15 cellular contexts compared by ENCODE assay signal in genomic region chr2:182038579-182038978, GRCh38. TPM values are rescaled to one million over a fixed set of nuclear protein-coding genes. Genes with fewer than 3 reads are reported as not detected.
DNase-seq lines count a peak whose midpoint lies in the region; ATAC-seq and TF ChIP-seq lines count a peak whose summit lies in the region.
"Had no signal": no experiment of that assay in that cellular context is flagged by ENCODE, and none has a peak within 500 bp of the region (broad histone marks: within the 10 kb centered on the region; RNA-seq: fewer than 3 reads in every experiment).

No MANE protein-coding gene starts in this region.

- ATAC-seq in left lung (peak; percentile 99), HG03469 (IDR thresholded peaks at IDR 0.05; ENCODE audit: unreplicated experiment) (no peak), GM18519 (IDR thresholded peaks at IDR 0.05; ENCODE audit: low FRiP score, unreplicated experiment) (no peak)
- ATAC-seq in effector memory CD8-positive, alpha-beta T cell (replicated peaks): no peak

- DNase-seq in ACHN (peak; percentile 59), HT-29 (ENCODE audit: low spot score) (peak; percentile 22), brain microvascular endothelial cell (peak; percentile 49), left lung (no peak)
- no peak for DNase-seq in effector memory CD8-positive, alpha-beta T cell
- DNase-seq in activated CD8-positive, alpha-beta memory T cell treated with anti-CD3 and anti-CD28 coated beads, Interleukin-2, amount 50 U/mL, for 4 hours: no peak
- DNase-seq: activated CD4-positive, alpha-beta T cell treated with anti-CD3 and anti-CD28 coated beads for 1 hour; BE2C; retina; SIG-M5 had no signal

- peaks cover 0 to 4% of the 10 kb centered on the region in 2 donors for H3K9me3 Mint-ChIP-seq in effector memory CD8-positive, alpha-beta T cell

- in situ Hi-C loops in ACHN (cut with HindIII; ENCODE audit: low pct_ligation_motif_present, low pct_unique_long_range_greater_than_20kb, low sequenced_read_pairs): no loop called here
- in situ Hi-C loops in brain microvascular endothelial cell (cut with HindIII; ENCODE audit: low pct_ligation_motif_present, low sequenced_read_pairs): no loop called here

- H3K27me3 ChIP-seq in brain microvascular endothelial cell (replicated peaks) (no peaks in the 10 kb centered on the region), left lung (no peaks in the 10 kb centered on the region)
- H3K27me3 ChIP-seq: BE2C had no signal

- no peaks in the 10 kb centered on the region for H3K9me3 ChIP-seq in left lung
- H3K9me3 ChIP-seq: BE2C had no signal

- no peak overlapping the region for H3K4me3 ChIP-seq in brain microvascular endothelial cell (ENCODE audit: low read depth, low read length)
- H3K4me3 ChIP-seq in left lung: no peak overlapping the region

- H3K4me1 Mint-ChIP-seq in effector memory CD8-positive, alpha-beta T cell (ENCODE audit: low read depth in 2 of 2): no peaks in the 10 kb centered on the region
- H3K4me1 Mint-ChIP-seq: central memory CD8-positive, alpha-beta T cell; memory B cell had no signal

- no peak overlapping the region for H3K27ac ChIP-seq in brain microvascular endothelial cell
- peak overlapping the region in 1 of 2 donors; percentile 38 for H3K27ac ChIP-seq in left lung
- H3K27ac ChIP-seq: KMS-11 had no signal

- H3K4me3 Mint-ChIP-seq in effector memory CD8-positive, alpha-beta T cell: no peak overlapping the region
- H3K4me3 Mint-ChIP-seq: central memory CD8-positive, alpha-beta T cell; memory B cell had no signal

- no peak overlapping the region for H3K27ac Mint-ChIP-seq in effector memory CD8-positive, alpha-beta T cell
- H3K27ac Mint-ChIP-seq: memory B cell had no signal

- H3K36me3 ChIP-seq in brain microvascular endothelial cell (replicated peaks) (no peaks in the 10 kb centered on the region), left lung (no peaks in the 10 kb centered on the region)
- H3K36me3 ChIP-seq: BE2C had no signal

- TF ChIP-seq CTCF in brain microvascular endothelial cell (IDR thresholded peaks at IDR 0.05; ENCODE audit: low read depth, low read length, missing control alignments) (no peak), left lung (IDR thresholded peaks at IDR 0.05) (no peak)

- peaks cover 0 to 17% of the 10 kb centered on the region in 2 donors for H3K27me3 Mint-ChIP-seq in effector memory CD8-positive, alpha-beta T cell

- intact Hi-C loops in left lung (cut with DNase I): no loop called here

- H3K4me1 ChIP-seq in left lung: no peaks in the 10 kb centered on the region
- H3K4me1 ChIP-seq: BE2C had no signal

- no peaks in the 10 kb centered on the region for H3K36me3 Mint-ChIP-seq in effector memory CD8-positive, alpha-beta T cell (ENCODE audit: insufficient read depth)
- H3K36me3 Mint-ChIP-seq: memory B cell had no signal

RNA-seq across cellular contexts. Expression of gene PPP1R1C, which starts 52.9 kb away (rescaled TPM):
- 0.13 TPM in 1 of 2 replicates, not detected in the other for total RNA-seq in HT-29 (2014; rRNA removed; shearing (Covaris generic))
- total RNA-seq in left lung: 10 to 100 TPM in 1 of 2 donors, under 1 TPM in 1; 0.79 to 11.8 TPM

Comparison
In these comparisons a context has a peak if more than half of its experiments do, and no peak if none do; other contexts are left out.
1. DNase-seq: peak in ACHN (single experiment), HT-29 (single experiment) and brain microvascular endothelial cell (single experiment); none in left lung (0 of 2), effector memory CD8-positive, alpha-beta T cell (0 of 3) and activated CD8-positive, alpha-beta memory T cell treated with anti-CD3 and anti-CD28 coated beads, Interleukin-2, amount 50 U/mL, for 4 hours (single experiment).